Comparison of ENCODE assay signal across 8 cellular contexts in genomic region chr7:92447239-92448184, GRCh38. TPM values are rescaled to one million over a fixed set of nuclear protein-coding genes. Genes with fewer than 3 reads are reported as not detected.
DNase-seq lines count a peak whose midpoint lies in the region; ATAC-seq, FAIRE-seq and TF ChIP-seq lines count a peak whose summit lies in the region.

GATAD1 (plus strand) TSS chr7:92447482; CDS start chr7:92447730, 248 bp downstream.

- H3K27me3 ChIP-seq in adrenal gland (no peaks in the 10 kb centered on the region), heart left ventricle (no peaks in the 10 kb centered on the region), upper lobe of left lung (no peaks in the 10 kb centered on the region)

- WGBS in adrenal gland, 4 donors = 0 to 2% (median 1%) methylated on average over 6 to 91 of the region's 91 CpGs
- WGBS in heart left ventricle, 4 donors = 0 to 1% (median 0%) methylated on average over 35 to 91 of the region's 91 CpGs
- WGBS in upper lobe of left lung, 2 donors = 1% methylated on average over 13 to 52 of the region's 91 CpGs

- peak in 1 of 4 donors; percentile 38 for TF ChIP-seq EP300 in upper lobe of left lung (IDR thresholded peaks at IDR 0.05)

- H3K27ac ChIP-seq in adrenal gland (peak within 1 kb of the TSS; percentile 81 to 98 (median 97)), heart left ventricle (peak within 1 kb of the TSS; percentile 79 to 98 (median 96)), upper lobe of left lung (peak within 1 kb of the TSS; percentile 97 to 99 (median 98))

- TF ChIP-seq CTCF in adrenal gland (IDR thresholded peaks at IDR 0.05) = peak; percentile 85 to 97 (median 94)
- peak; percentile 80 to 98 (median 94) for TF ChIP-seq CTCF in heart left ventricle (IDR thresholded peaks at IDR 0.05)
- TF ChIP-seq CTCF in upper lobe of left lung (IDR thresholded peaks at IDR 0.05) = peak; percentile 92 to 98 (median 96)

- ATAC-seq in HG02840 (IDR thresholded peaks at IDR 0.05; ENCODE audit: low FRiP score, unreplicated experiment) (peak; percentile 92), heart left ventricle (peak; percentile 94 to 100 (median 99)), upper lobe of left lung (ENCODE audit: low FRiP score in 2 of 2) (peak; percentile 98 to 99)

- H3K36me3 ChIP-seq in adrenal gland (replicated peaks in 1 of 2) = peaks cover 0 to 32% of the 10 kb centered on the region in 2 donors
- peaks cover 0 to 36% (median 32%) of the 10 kb centered on the region in 9 donors for H3K36me3 ChIP-seq in heart left ventricle
- H3K36me3 ChIP-seq in upper lobe of left lung = peaks cover 4 to 34% (median 15%) of the 10 kb centered on the region in 4 donors

- H3K9me3 ChIP-seq in adrenal gland (replicated peaks in 1 of 3) (no peaks in the 10 kb centered on the region), heart left ventricle (no peaks in the 10 kb centered on the region), upper lobe of left lung (no peaks in the 10 kb centered on the region)

- peak; percentile 90 for FAIRE-seq in GM12892 (lab: Jason Lieb, UNC)

- H3K4me1 ChIP-seq in adrenal gland (replicated peaks in 1 of 2) (peaks cover 0 to 11% of the 10 kb centered on the region in 2 donors), heart left ventricle (peaks cover 0 to 19% (median 11%) of the 10 kb centered on the region in 12 donors), upper lobe of left lung (peaks cover 7 to 12% (median 10%) of the 10 kb centered on the region in 4 donors)

- DNase-seq in GM12892 (ENCODE audit: insufficient read length) = peak; percentile 70
- DNase-seq in NCI-H1436 (lab: John Stamatoyannopoulos, UW) = peak; percentile 86
- DNase-seq in T-helper 1 cell = peak; percentile 59 to 86 (median 73)
- DNase-seq in adrenal gland = peak; percentile 93 to 95 (median 94)
- peak; percentile 93 to 94 (median 94) for DNase-seq in heart left ventricle
- DNase-seq in posterior cingulate gyrus = peak; percentile 92 to 99 (median 94)
- DNase-seq in upper lobe of left lung = peak; percentile 94 to 95

- intact Hi-C loops in adrenal gland (cut with DNase I) = loop anchor here in 1 of 2 donors (5.0 kb wide), 1 partner anchor 270 kb away; the partner anchor contains the start of gene LRRD1
- intact Hi-C loops in heart left ventricle (cut with DNase I) = loop anchor here (1.0 to 10.0 kb wide), 11 partner anchors 23 to 620 kb away; partner anchors contain the start of genes ANKIB1 (in 8 of the 10), KRIT1 (in 8 of the 10), LRRD1 (in 6 of the 10) and MTERF1 (in 4 of the 10)
- intact Hi-C loops in posterior cingulate gyrus (cut with DNase I) = loop anchor here (1.0 to 10.0 kb wide), 7 partner anchors 23 to 615 kb away; partner anchors contain the start of genes ANKIB1, CYP51A1, KRIT1 and MTERF1

- peak within 1 kb of the TSS; percentile 81 to 100 (median 94) for H3K4me3 ChIP-seq in adrenal gland
- H3K4me3 ChIP-seq in heart left ventricle = peak within 1 kb of the TSS; percentile 81 to 100 (median 92)
- peak within 1 kb of the TSS; percentile 86 to 97 (median 93) for H3K4me3 ChIP-seq in upper lobe of left lung

- peak; percentile 63; the same call in 1 of the 2 replicates for TF ChIP-seq POLR2A in GM12892 (IDR thresholded peaks at IDR 0.05; ENCODE audit: low read depth, low read length)
- TF ChIP-seq POLR2A in adrenal gland (IDR thresholded peaks at IDR 0.05) = peak; percentile 66 to 87
- TF ChIP-seq POLR2A in heart left ventricle (IDR thresholded peaks at IDR 0.05) = peak in 1 of 2 donors; percentile 70
- TF ChIP-seq POLR2A in upper lobe of left lung (IDR thresholded peaks at IDR 0.05) = peak in 3 of 4 donors; percentile 68 to 85 (median 76)

RNA-seq across cellular contexts. Expression of gene GATAD1, which starts in this region (rescaled TPM):
- 18.1 TPM for polyA plus RNA-seq in GM12892 (2012; ENCODE audit: missing spikeins)
- total RNA-seq in adrenal gland = 10 to 100 TPM; 25.0 to 88.0 (median 35.1) TPM
- 10 to 100 TPM; 30.1 to 41.5 (median 33.9) TPM for polyA plus RNA-seq in adrenal gland
- total RNA-seq in heart left ventricle = 10 to 100 TPM in 8 of 9 donors, 1 to 10 TPM in 1; 8.5 to 20.5 (median 11.8) TPM
- 10 to 100 TPM; 13.8 to 16.5 TPM for polyA plus RNA-seq in heart left ventricle
- total RNA-seq in upper lobe of left lung = 10 to 100 TPM; 21.4 to 66.6 (median 39.5) TPM

Comparison
In these comparisons a context has a peak if more than half of its experiments do, and no peak if none do; other contexts are left out.
1. Peak in every context shown above with its lines: DNase-seq, ATAC-seq, H3K4me3 ChIP-seq and H3K27ac ChIP-seq.